Comparison of ENCODE assay signal across 8 cellular contexts in the genomic region with DNA sequence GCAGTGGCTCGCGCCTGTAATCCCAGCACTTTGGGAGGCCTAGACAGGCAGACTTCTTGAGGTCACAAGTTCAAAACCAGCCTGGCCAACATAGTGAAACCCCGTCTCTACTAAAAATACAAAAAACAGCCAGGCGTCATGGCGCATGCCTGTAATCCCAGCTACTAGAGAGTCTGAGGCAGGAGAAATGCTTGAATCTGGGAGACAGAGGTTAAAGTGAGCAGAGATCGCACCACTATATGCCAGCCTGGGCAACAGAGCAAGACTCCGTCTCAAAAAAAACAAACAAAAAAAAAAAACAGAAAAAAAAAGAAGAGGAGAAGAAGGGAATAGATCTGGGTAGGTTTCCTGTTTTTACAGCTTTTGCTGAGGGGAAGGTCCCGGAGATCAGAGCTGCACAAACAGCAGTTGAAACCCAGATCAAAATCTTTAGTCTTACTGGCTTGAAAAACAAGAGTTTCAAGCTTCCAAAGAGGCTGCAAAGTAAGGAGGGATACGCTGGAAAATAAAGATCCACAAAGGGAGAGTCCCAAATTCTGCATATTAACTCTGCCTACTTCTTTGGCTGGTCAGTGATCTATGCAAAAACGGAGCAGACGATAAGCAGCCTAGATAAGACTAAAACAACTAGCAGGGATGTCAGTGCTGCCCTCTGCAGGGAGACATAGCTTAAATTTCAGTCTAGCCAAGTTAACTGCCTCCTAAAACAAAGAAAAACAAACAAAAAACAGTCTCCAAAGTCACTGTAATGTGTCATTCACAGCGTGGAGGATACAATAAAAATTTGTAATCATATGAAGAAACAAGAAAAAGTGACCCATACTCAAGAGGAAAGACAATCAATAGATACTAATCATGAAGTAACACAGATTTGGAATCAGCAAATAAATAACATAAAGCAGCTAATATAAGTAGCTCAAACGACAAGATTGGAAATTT.
DNase-seq lines count a peak whose midpoint lies in the region; FAIRE-seq and TF ChIP-seq lines count a peak whose summit lies in the region.

No MANE protein-coding gene starts in this region.

- H3K4me3 ChIP-seq in kidney (ENCODE audit: low read length in 2 of 2) = no peak overlapping the region

- intact Hi-C loops in MCF 10A (cut with micrococcal nuclease) = no loop called here
- intact Hi-C loops in kidney (cut with DNase I) = no loop called here

- POLR2A ChIA-PET in MCF 10A (lab: Yijun Ruan, JAX) = interaction anchor here (0.5 to 1.0 kb wide), 2 partner anchors 36 to 90 kb away, joined by 3 to 4 read pairs; no protein-coding TSS in a partner anchor

- TF ChIP-seq CTCF in MCF 10A (IDR thresholded peaks at IDR 0.05; ENCODE audit: unreplicated experiment) (peak; percentile 24), kidney (IDR thresholded peaks at IDR 0.05; ENCODE audit: borderline replicate concordance, extremely low read depth, insufficient read depth) (peak; percentile 54)

- CTCF ChIA-PET in MCF 10A (lab: Yijun Ruan, JAX) = interaction anchor here (0.5 to 1.8 kb wide), 17 partner anchors 8 to 670 kb away, joined by 3 to 10 read pairs (median 4); no protein-coding TSS in a partner anchor

- H3K36me3 Mint-ChIP-seq in MCF 10A (ENCODE audit: insufficient read depth, unreplicated experiment) = peaks cover 9% of the 10 kb centered on the region

- H3K9me3 ChIP-seq in kidney (ENCODE audit: control insufficient read depth in 1 of 2, low read length in 2 of 2) = no peaks in the 10 kb centered on the region

- H3K9me3 Mint-ChIP-seq in MCF 10A (ENCODE audit: unreplicated experiment) = no peaks in the 10 kb centered on the region

- H3K9ac ChIP-seq in kidney (ENCODE audit: low read length in 2 of 2) = no peak overlapping the region

- no peak for FAIRE-seq in kidney (lab: Jason Lieb, UNC)

- H3K27ac ChIP-seq in kidney (ENCODE audit: low read depth in 2 of 2, low read length in 2 of 2) = no peak overlapping the region

- H3K27ac Mint-ChIP-seq in MCF 10A (ENCODE audit: low read depth, unreplicated experiment) = no peak overlapping the region

- no peaks in the 10 kb centered on the region for H3K36me3 ChIP-seq in kidney (ENCODE audit: control insufficient read depth in 1 of 2, insufficient read depth in 2 of 2, low read length in 2 of 2)

- no peaks in the 10 kb centered on the region for H3K27me3 Mint-ChIP-seq in MCF 10A (ENCODE audit: insufficient read depth, unreplicated experiment)

- DNase-seq in COLO668 (lab: John Stamatoyannopoulos, UW; ENCODE audit: unreplicated experiment) (peak; percentile 4), HT1080 (ENCODE audit: low read depth) (peak; percentile 35), T-helper 1 cell (peak; percentile 10 to 55 (median 37)), MCF 10A (ENCODE audit: unreplicated experiment) (peak; percentile 58), kidney (no peak), NCI-H1417 (lab: John Stamatoyannopoulos, UW) (no peak), NCI-H1417 treated with DMSO at 0.1 percent for 48 hours (lab: John Stamatoyannopoulos, UW) (no peak)
- peak; percentile 13 for DNase-seq in stimulated activated CD8-positive, alpha-beta memory T cell treated with anti-CD3 and anti-CD28 coated beads, Interleukin-15, amount 100 ng/mL, for 1 hour (ENCODE audit: low read depth)

- H3K4me1 ChIP-seq in kidney (ENCODE audit: control insufficient read depth in 1 of 2, insufficient read depth in 1 of 2, low read depth in 1 of 2, low read length in 2 of 2) = peaks cover 0 to 2% of the 10 kb centered on the region in 2 donors

- no peak overlapping the region for H3K4me3 Mint-ChIP-seq in MCF 10A (ENCODE audit: unreplicated experiment)

- H3K4me1 Mint-ChIP-seq in MCF 10A (ENCODE audit: insufficient read depth, unreplicated experiment) = peaks cover 27% of the 10 kb centered on the region

- BruUV-seq in MCF 10A (replicated peaks; lab: Mats Ljungman, UMichigan) = no TSS peak

Comparison
In these comparisons a context has a peak if more than half of its experiments do, and no peak if none do; other contexts are left out.
1. DNase-seq: peak in COLO668 (single experiment), HT1080 (single experiment), T-helper 1 cell (5 of 5), MCF 10A (single experiment) and stimulated activated CD8-positive, alpha-beta memory T cell treated with anti-CD3 and anti-CD28 coated beads, Interleukin-15, amount 100 ng/mL, for 1 hour (single experiment); none in kidney (single experiment), NCI-H1417 (0 of 3) and NCI-H1417 treated with DMSO at 0.1 percent for 48 hours (single experiment).